ENCODE assay signal across 12 cellular contexts in the genomic region with DNA sequence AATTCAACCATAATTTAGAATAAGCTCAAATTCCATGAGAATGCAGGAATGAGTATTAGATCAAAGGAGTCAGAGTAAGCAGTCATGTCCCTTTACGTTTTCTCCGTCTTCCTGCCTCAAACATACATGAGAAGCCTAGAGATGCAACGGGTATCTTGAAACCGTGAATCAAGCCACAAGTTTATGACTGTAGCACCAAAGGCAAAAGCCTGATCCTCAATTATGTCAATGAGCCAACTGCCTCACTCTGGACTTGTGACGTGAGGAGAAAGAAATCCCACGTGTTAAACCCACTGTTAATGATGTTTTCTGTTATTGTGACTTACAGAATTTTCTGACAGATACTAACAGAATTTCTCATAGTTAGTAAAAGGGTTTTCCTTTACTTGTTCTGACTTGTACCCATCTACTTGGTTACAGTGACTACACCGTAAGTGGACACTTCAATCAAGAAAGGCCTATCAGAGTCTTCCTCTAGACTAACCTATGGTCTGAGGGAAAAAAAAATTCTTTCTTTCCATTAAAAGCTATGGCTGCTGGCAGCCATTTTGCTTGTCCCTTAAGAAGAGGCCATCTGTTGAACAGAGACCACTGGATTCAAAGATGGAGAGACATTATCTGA. TPM values are rescaled to one million over a fixed set of nuclear protein-coding genes. Genes with fewer than 3 reads are reported as not detected.
"Had no signal": no experiment of that assay in that cellular context is flagged by ENCODE, and none has a peak within 500 bp of the region (broad histone marks: within the 10 kb centered on the region; RNA-seq: fewer than 3 reads in every experiment).

No MANE protein-coding gene starts in this region.

- H3K4me3 ChIP-seq: hepatocyte, pancreas had no signal

- H3K27ac ChIP-seq: hepatocyte, pancreas had no signal

- H3K9me3 ChIP-seq: pancreas had no signal

- ATAC-seq: pancreas had no signal

- H3K79me2 ChIP-seq: hepatocyte had no signal

- H2AFZ ChIP-seq: hepatocyte had no signal

- H3K4me2 ChIP-seq: hepatocyte had no signal

- H3K27me3 ChIP-seq: hepatocyte, pancreas had no signal

- DNase-seq: activated CD4-positive, alpha-beta memory T cell treated with anti-CD3 and anti-CD28 coated beads, Interleukin-2, amount 10 ng/mL, durations not matched to agents 7 days and 5 days; activated CD4-positive, alpha-beta T cell treated with anti-CD3 and anti-CD28 coated beads for 1 hour; activated CD8-positive, alpha-beta memory T cell treated with anti-CD3 and anti-CD28 coated beads, Interleukin-2, amount 50 U/mL, for 48 hours; activated effector memory CD4-positive, alpha-beta T cell treated with Interleukin-2 at 50 U/mL for 16 hours; erythroblast; kidney glomerular epithelial cell; pancreas; stimulated activated CD4-positive, alpha-beta T cell treated with anti-CD3 and anti-CD28 coated beads, Interleukin-4, amount 100 ng/mL, for 4 hours; trophoblast cell had no signal

RNA-seq across cellular contexts. Expression of a gene that starts 35.3 kb away (rescaled TPM):
- total RNA-seq: astrocyte, myocyte had no signal
- polyA plus RNA-seq: hepatocyte had no signal
